25 cellular contexts compared by ENCODE assay signal in the genomic region with DNA sequence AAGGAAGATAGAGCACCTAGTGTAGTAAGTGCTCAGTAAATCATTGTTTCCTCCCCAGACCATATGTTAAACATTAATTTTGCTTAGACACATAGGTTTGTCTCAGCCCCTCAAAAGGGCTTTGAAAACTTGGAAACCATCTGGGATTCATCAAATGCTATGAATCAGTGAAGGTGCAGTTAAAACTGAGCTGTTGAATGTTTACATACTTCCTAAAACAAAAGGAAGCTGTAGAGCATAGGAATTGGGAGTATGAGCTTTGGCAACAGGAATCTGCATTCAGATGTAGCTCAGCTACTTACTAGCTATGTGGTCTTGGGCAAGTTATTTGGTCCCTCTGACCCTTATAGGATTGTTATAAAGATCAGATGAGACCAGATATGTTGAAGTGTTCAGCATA. TPM values are rescaled to one million over a fixed set of nuclear protein-coding genes. Genes with fewer than 3 reads are reported as not detected.
DNase-seq lines count a peak whose midpoint lies in the region; ATAC-seq, FAIRE-seq and TF ChIP-seq lines count a peak whose summit lies in the region.
"Had no signal": no experiment of that assay in that cellular context is flagged by ENCODE, and none has a peak within 500 bp of the region (broad histone marks: within the 10 kb centered on the region; RNA-seq: fewer than 3 reads in every experiment).

No MANE protein-coding gene starts in this region.

- no peak overlapping the region for H2AK5ac ChIP-seq in mesenchymal stem cell (ENCODE audit: low read length, severe bottlenecking)

- peaks cover 71% of the 10 kb centered on the region for H3K4me1 Mint-ChIP-seq in HFFc6 (ENCODE audit: low read depth)
- no peaks in the 10 kb centered on the region for H3K4me1 Mint-ChIP-seq in activated T-helper 17 cell treated with anti-CD3 and anti-CD28 coated beads, Interleukin-2, amount 50 U/mL, for 72 hours

- peaks cover 7% of the 10 kb centered on the region for H3K4me1 ChIP-seq in mesenchymal stem cell (ENCODE audit: control insufficient read depth, insufficient read depth, low read depth, low read length)
- H3K4me1 ChIP-seq: Caco-2, SJCRH30 had no signal

- H2BK15ac ChIP-seq in mesenchymal stem cell (ENCODE audit: low read depth, poor library complexity, severe bottlenecking), result no peak overlapping the region

- H3K27me3 Mint-ChIP-seq in HFFc6 (ENCODE audit: insufficient read depth), result no peaks in the 10 kb centered on the region
- no peaks in the 10 kb centered on the region for H3K27me3 Mint-ChIP-seq in activated T-helper 17 cell treated with anti-CD3 and anti-CD28 coated beads, Interleukin-2, amount 50 U/mL, for 72 hours
- H3K27me3 Mint-ChIP-seq: activated naive CD8-positive, alpha-beta T cell had no signal

- peaks cover 64% of the 10 kb centered on the region for H3K36me3 Mint-ChIP-seq in HFFc6 (ENCODE audit: low read depth)
- peaks cover 54% of the 10 kb centered on the region for H3K36me3 Mint-ChIP-seq in activated T-helper 17 cell treated with anti-CD3 and anti-CD28 coated beads, Interleukin-2, amount 50 U/mL, for 72 hours (ENCODE audit: low read depth)

- no peak overlapping the region for H3K4ac ChIP-seq in mesenchymal stem cell (ENCODE audit: low read depth in 1 of 2, low read length in 2 of 2)

- peak overlapping the region; percentile 78 for H3K27ac Mint-ChIP-seq in HFFc6
- H3K27ac Mint-ChIP-seq in activated T-helper 17 cell treated with anti-CD3 and anti-CD28 coated beads, Interleukin-2, amount 50 U/mL, for 72 hours, result no peak overlapping the region
- H3K27ac Mint-ChIP-seq: activated naive CD8-positive, alpha-beta T cell; T-helper 2 cell treated with Interferon-gamma antibody and Interleukin-4, amounts not matched to agents 5 μg/mL and 100 μg/mL, for 36 hours had no signal

- no peak overlapping the region for H2AFZ ChIP-seq in mesenchymal stem cell (ENCODE audit: low read depth, low read length)

- H3K79me1 ChIP-seq in mesenchymal stem cell (replicated peaks; ENCODE audit: low read length, poor library complexity, severe bottlenecking), result peaks cover 8% of the 10 kb centered on the region

- no peak overlapping the region for H3K14ac ChIP-seq in mesenchymal stem cell (ENCODE audit: low read length in 2 of 2)

- FAIRE-seq in urothelium cell line (lab: Jason Lieb, UNC), result no peak
- FAIRE-seq: GM19239, K562 had no signal

- H3K23ac ChIP-seq in mesenchymal stem cell (ENCODE audit: low read length in 2 of 2), result no peak overlapping the region

- H4K91ac ChIP-seq in mesenchymal stem cell (ENCODE audit: low read length), result no peak overlapping the region

- no peaks in the 10 kb centered on the region for H3K27me3 ChIP-seq in mesenchymal stem cell (ENCODE audit: control insufficient read depth in 1 of 2, insufficient read depth in 1 of 2, low read length in 2 of 2)
- H3K27me3 ChIP-seq: brain microvascular endothelial cell, left lung, SJCRH30 had no signal

- no peak overlapping the region for H3K4me2 ChIP-seq in mesenchymal stem cell (ENCODE audit: low read length, poor library complexity, severe bottlenecking)

- DNase-seq in AG10803 (ENCODE audit: low read depth) (peak; percentile 92), HFFc6 (peak; percentile 74), dedifferentiated amniotic fluid mesenchymal stem cell (ENCODE audit: extremely low spot score) (peak; percentile 65), mesenchymal stem cell (peak; percentile 31), urothelium cell line (ENCODE audit: low spot score) (no peak), SKM-1 (lab: John Stamatoyannopoulos, UW; ENCODE audit: unreplicated experiment) (no peak)
- DNase-seq in stimulated activated naive CD4-positive, alpha-beta T cell (lab: John Stamatoyannopoulos, UW), result no peak
- DNase-seq: activated CD8-positive, alpha-beta memory T cell treated with anti-CD3 and anti-CD28 coated beads for 24 hours; activated T-cell treated with anti-CD3 and anti-CD28 coated beads, Interleukin-2, amount 50 U/mL, for 48 hours; brain microvascular endothelial cell; Caco-2; dermis blood vessel endothelial cell; H7; left lung; NCI-H1694 treated with DMSO at 0.1 percent for 48 hours; NCI-H2227 treated with DMSO at 0.1 percent for 48 hours; NCI-H82; PC-3; SJCRH30 had no signal

- TF ChIP-seq CTCF in AG10803 (conservative IDR thresholded peaks at IDR 0.05; ENCODE audit: low read length) (no peak), HFFc6 (IDR thresholded peaks at IDR 0.05) (no peak)

- no peak for ATAC-seq in activated T-helper 17 cell treated with anti-CD3 and anti-CD28 coated beads, Interleukin-2, amount 50 U/mL, for 72 hours (replicated peaks)
- ATAC-seq: K562, left lung, PC-3 had no signal

- no peak overlapping the region for H2BK5ac ChIP-seq in mesenchymal stem cell (ENCODE audit: low read depth, low read length, poor library complexity, severe bottlenecking)

- H3K9me3 Mint-ChIP-seq in HFFc6, result peaks cover 5% of the 10 kb centered on the region; the same call in 1 of the 2 replicates
- no peaks in the 10 kb centered on the region for H3K9me3 Mint-ChIP-seq in activated T-helper 17 cell treated with anti-CD3 and anti-CD28 coated beads, Interleukin-2, amount 50 U/mL, for 72 hours
- H3K9me3 Mint-ChIP-seq: T-helper 2 cell treated with Interferon-gamma antibody and Interleukin-4, amounts not matched to agents 5 μg/mL and 100 μg/mL, for 36 hours had no signal

- peaks cover 8 to 36% of the 10 kb centered on the region in 2 experiments for H3K36me3 ChIP-seq in mesenchymal stem cell (ENCODE audit: control insufficient read depth in 1 of 2, insufficient read depth in 2 of 2, low read depth in 1 of 2, low read length in 2 of 2)

- H2BK120ac ChIP-seq in mesenchymal stem cell (ENCODE audit: low read depth, low read length), result no peak overlapping the region

- H4K8ac ChIP-seq in mesenchymal stem cell (ENCODE audit: low read length), result no peak overlapping the region

- H3K9me3 ChIP-seq in mesenchymal stem cell (ENCODE audit: control insufficient read depth, low read length), result no peaks in the 10 kb centered on the region
- H3K9me3 ChIP-seq: Caco-2, left lung, SJCRH30 had no signal

- no peak overlapping the region for H3K18ac ChIP-seq in mesenchymal stem cell (ENCODE audit: low read depth in 1 of 2, low read length in 2 of 2)

- H3K27ac ChIP-seq in mesenchymal stem cell (ENCODE audit: low read length, poor library complexity, severe bottlenecking), result peak overlapping the region; percentile 11
- H3K27ac ChIP-seq: brain microvascular endothelial cell, left lung, SJCRH30 had no signal

- H2BK12ac ChIP-seq in mesenchymal stem cell (ENCODE audit: low read length in 2 of 2), result no peak overlapping the region

- H3K9ac ChIP-seq in mesenchymal stem cell (ENCODE audit: low read length), result no peak overlapping the region

- no peak overlapping the region for H3K4me3 ChIP-seq in AG10803 (ENCODE audit: low read length)
- no peak overlapping the region for H3K4me3 ChIP-seq in mesenchymal stem cell (ENCODE audit: insufficient read depth in 1 of 2, low read depth in 1 of 2, low read length in 2 of 2)
- H3K4me3 ChIP-seq: K562, left lung, SJCRH30 had no signal

- peak overlapping the region; percentile 54 for H3K4me3 Mint-ChIP-seq in HFFc6
- no peak overlapping the region for H3K4me3 Mint-ChIP-seq in activated T-helper 17 cell treated with anti-CD3 and anti-CD28 coated beads, Interleukin-2, amount 50 U/mL, for 72 hours
- H3K4me3 Mint-ChIP-seq: activated naive CD8-positive, alpha-beta T cell; T-helper 2 cell treated with Interferon-gamma antibody and Interleukin-4, amounts not matched to agents 5 μg/mL and 100 μg/mL, for 36 hours had no signal

RNA-seq across cellular contexts. Expression of gene PODN, which starts 18.7 kb away (rescaled TPM):
- 10 to 100 TPM in 5 of 6 experiments, 1 to 10 TPM in 1; 9.4 to 12.9 (median 10.8) TPM for total RNA-seq in HFFc6 (2021; fragmentation: NEBNext Ultra II Directional; extraction: Animal tissue kit (Norgen Biotek cat#: 25700))
- polyA plus RNA-seq in mesenchymal stem cell (2013, experiment 1 of 2), result 54.8 TPM
- 53.6 TPM for polyA plus RNA-seq in mesenchymal stem cell (2013, experiment 2 of 2)
- total RNA-seq in activated T-helper 17 cell treated with anti-CD3 and anti-CD28 coated beads, Interleukin-2, amount 50 U/mL, for 72 hours, result not detected
- total RNA-seq: Caco-2, Daoy, dermis blood vessel endothelial cell, H7, K562, PC-3 had no signal
- polyA plus RNA-seq: K562 had no signal

Comparison
In these comparisons a context has a peak if more than half of its experiments do, and no peak if none do; other contexts are left out.
1. DNase-seq: peak in AG10803 (single experiment), HFFc6 (single experiment), dedifferentiated amniotic fluid mesenchymal stem cell (single experiment) and mesenchymal stem cell (single experiment); none in urothelium cell line (single experiment), stimulated activated naive CD4-positive, alpha-beta T cell (0 of 6) and SKM-1 (single experiment).
2. RNA of gene PODN, which starts 18.7 kb away (total RNA-seq): 9.4 to 12.9 TPM in HFFc6; not detected in activated T-helper 17 cell treated with anti-CD3 and anti-CD28 coated beads, Interleukin-2, amount 50 U/mL, for 72 hours; every median in the first group is over 10 times any median in the second.